Comparison of ENCODE assay signal across 1 cellular context in genomic region chr12:125065021-125065752, GRCh38.
A peak's percentile ranks its signal among the peaks of the same experiment; 100 is the strongest.
TF ChIP-seq lines count a peak whose summit lies in the region.

Gene AACS, plus strand, starts transcription at chr12:125065435. Its CDS starts 150 bp downstream, at chr12:125065585.

TF ChIP-seq in K562, 482 proteins besides CTCF, POLR2A, EP300 and RAD21 (continued from another document):
- no peak for TF ChIP-seq CREB1 (IDR thresholded peaks at IDR 0.05)
- TF ChIP-seq CREB1 (CRISPR knock-in tag; IDR thresholded peaks at IDR 0.05) = 0 out of 2 replicates have a peak, but pooled peaks have one; percentile 12
- TF ChIP-seq ZBTB7A (IDR thresholded peaks at IDR 0.05; ENCODE audit: borderline replicate concordance, control insufficient read depth, low read depth, low read length) = peak; percentile 88; the same call in 1 of the 2 replicates
- TF ChIP-seq MITF (IDR thresholded peaks at IDR 0.05) = no peak
- no peak for TF ChIP-seq NELFE (IDR thresholded peaks at IDR 0.05; ENCODE audit: insufficient read depth, insufficient read length)
- TF ChIP-seq HNRNPLL (IDR thresholded peaks at IDR 0.05; ENCODE audit: low read depth, low read length, poor library complexity, severe bottlenecking) = peak; percentile 85
- TF ChIP-seq ZNF589 (CRISPR knock-in tag; IDR thresholded peaks at IDR 0.05; ENCODE audit: low read depth) = no peak
- TF ChIP-seq TEAD2 (tag; IDR thresholded peaks at IDR 0.05) = no peak
- TF ChIP-seq NKRF (IDR thresholded peaks at IDR 0.05; ENCODE audit: borderline replicate concordance) = peak; percentile 47; the same call in 1 of the 2 replicates
- TF ChIP-seq PHF8 (IDR thresholded peaks at IDR 0.05; ENCODE audit: borderline replicate concordance, low read length) = peak; percentile 74; the same call in 1 of the 2 replicates
- 0 out of 4 replicates have a peak, but pooled peaks of 1 of the 2 experiments have one; percentile 46 for TF ChIP-seq SIN3A (IDR thresholded peaks at IDR 0.05; ENCODE audit: borderline replicate concordance in 2 of 2, control insufficient read depth in 1 of 2, low read depth in 2 of 2, low read length in 2 of 2)
- TF ChIP-seq SUPT5H (IDR thresholded peaks at IDR 0.05) = peak; percentile 41
- 0 out of 2 replicates have a peak, but pooled peaks have one; percentile 29 for TF ChIP-seq CBX1 (IDR thresholded peaks at IDR 0.05; ENCODE audit: low read depth)
- peak; percentile 53; the same call in 1 of the 2 replicates for TF ChIP-seq SP1 (CRISPR knock-in tag; IDR thresholded peaks at IDR 0.05)
- TF ChIP-seq CXXC5 (CRISPR knock-in tag; IDR thresholded peaks at IDR 0.05) = peak; percentile 76
- TF ChIP-seq ZBTB11 (CRISPR knock-in tag; IDR thresholded peaks at IDR 0.05) = peak in 2 of 3 experiments; percentile 31 to 38; a peak in 2 of 6 replicates
- TF ChIP-seq STAG1 (CRISPR knock-in tag; IDR thresholded peaks at IDR 0.05; ENCODE audit: borderline replicate concordance) = no peak
- peak in 1 of 3 experiments; percentile 45 for TF ChIP-seq YY1 (IDR thresholded peaks at IDR 0.05; ENCODE audit: borderline replicate concordance in 1 of 3, control insufficient read depth in 1 of 3, extremely low read depth in 1 of 3, insufficient read depth in 3 of 3, insufficient read length in 1 of 3, insufficient replicate concordance in 2 of 3, low read depth in 1 of 3, low read length in 2 of 3)
- peak; percentile 29; the same call in 1 of the 2 replicates for TF ChIP-seq L3MBTL2 (IDR thresholded peaks at IDR 0.05)
- peak; percentile 52; the same call in 1 of the 2 replicates for TF ChIP-seq ELF1 (tag; IDR thresholded peaks at IDR 0.05)
- TF ChIP-seq FOXO4 (CRISPR knock-in tag; IDR thresholded peaks at IDR 0.05) = no peak
- no peak for TF ChIP-seq BRF1 (IDR thresholded peaks at IDR 0.05; ENCODE audit: borderline replicate concordance, extremely low read depth, insufficient read length)
- peak in 1 of 2 experiments; percentile 42 for TF ChIP-seq E2F6 (IDR thresholded peaks at IDR 0.05; ENCODE audit: borderline replicate concordance in 1 of 2, extremely low read depth in 1 of 2, insufficient read depth in 1 of 2, insufficient read length in 1 of 2, low read depth in 1 of 2, low read length in 1 of 2, poor library complexity in 1 of 2, severe bottlenecking in 1 of 2)
- TF ChIP-seq USF2 (CRISPR knock-in tag; IDR thresholded peaks at IDR 0.05) = no peak
- TF ChIP-seq ZNF143 (CRISPR knock-in tag; IDR thresholded peaks at IDR 0.05) = no peak
- no peak for TF ChIP-seq ZBTB49 (CRISPR knock-in tag; IDR thresholded peaks at IDR 0.05; ENCODE audit: borderline replicate concordance)
- no peak for TF ChIP-seq NUFIP1 (IDR thresholded peaks at IDR 0.05; ENCODE audit: partially characterized antibody)
- TF ChIP-seq NONO (IDR thresholded peaks at IDR 0.05; ENCODE audit: low read depth in 2 of 2, low read length in 1 of 2) = peak in 1 of 2 experiments; percentile 17; a peak in 1 of 4 replicates
- no peak for TF ChIP-seq NCOA1 (IDR thresholded peaks at IDR 0.05; ENCODE audit: low read depth)
- TF ChIP-seq MECOM (CRISPR knock-in tag; IDR thresholded peaks at IDR 0.05) = no peak
- TF ChIP-seq RB1 (IDR thresholded peaks at IDR 0.05; ENCODE audit: low read depth) = peak; percentile 64
- TF ChIP-seq MAZ (CRISPR knock-in tag; conservative IDR thresholded peaks at IDR 0.05 in 1 of 2, IDR thresholded peaks at IDR 0.05 in 1 of 2) = peak; percentile 28 to 67; a peak in 3 of 4 replicates
- TF ChIP-seq SRSF1 (IDR thresholded peaks at IDR 0.05; ENCODE audit: low read depth, low read length) = no peak
- peak; percentile 69 to 83; a peak in 1 of 4 replicates for TF ChIP-seq UBTF (IDR thresholded peaks at IDR 0.05; ENCODE audit: borderline replicate concordance in 1 of 2, low read depth in 2 of 2, low read length in 2 of 2)
- TF ChIP-seq KDM5B (IDR thresholded peaks at IDR 0.05; ENCODE audit: insufficient replicate concordance, low read depth, low read length) = no peak
- no peak for TF ChIP-seq GATA2 (CRISPR knock-in tag; IDR thresholded peaks at IDR 0.05)
- no peak for TF ChIP-seq YBX1 (IDR thresholded peaks at IDR 0.05)
- TF ChIP-seq ZFP36 (IDR thresholded peaks at IDR 0.05; ENCODE audit: low read depth, low read length, partially characterized antibody) = no peak
- peak; percentile 59 for TF ChIP-seq TAF1 (IDR thresholded peaks at IDR 0.05; ENCODE audit: control insufficient read depth, extremely low read depth, insufficient read depth, low read length, severe bottlenecking)
- no peak for TF ChIP-seq ZNF511 (CRISPR knock-in tag; IDR thresholded peaks at IDR 0.05)
